ENCODE assay signal across 9 cellular contexts in genomic region chr12:124995200-124995961, GRCh38. TPM values are rescaled to one million over a fixed set of nuclear protein-coding genes. Genes with fewer than 3 reads are reported as not detected.
DNase-seq lines count a peak whose midpoint lies in the region; ATAC-seq, FAIRE-seq and TF ChIP-seq lines count a peak whose summit lies in the region.
"Had no signal": no experiment of that assay in that cellular context is flagged by ENCODE, and none has a peak within 500 bp of the region (broad histone marks: within the 10 kb centered on the region; RNA-seq: fewer than 3 reads in every experiment).

No MANE protein-coding gene starts in this region.

- TF ChIP-seq CTCF in spleen (IDR thresholded peaks at IDR 0.05 in 8 of 11, conservative IDR thresholded peaks at IDR 0.05 in 3 of 11): no peak

- TF ChIP-seq POLR2A in spleen (IDR thresholded peaks at IDR 0.05): no peak

- peak overlapping the region; percentile 65 for H3K4me3 ChIP-seq in effector memory CD4-positive, alpha-beta T cell (ENCODE audit: insufficient read depth, low read depth, low read length, poor library complexity, severe bottlenecking)
- H3K4me3 ChIP-seq in spleen: peak overlapping the region in 7 of 8 donors; percentile 65 to 94 (median 70)

- peak overlapping the region; percentile 94 for H3K4me3 Mint-ChIP-seq in T-helper 2 cell treated with Interferon-gamma antibody and Interleukin-4, amounts not matched to agents 5 μg/mL and 100 μg/mL, for 36 hours

- no peaks in the 10 kb centered on the region for H3K27me3 ChIP-seq in effector memory CD4-positive, alpha-beta T cell (replicated peaks; ENCODE audit: control insufficient read depth, insufficient read depth, low read length, poor library complexity, severe bottlenecking)
- no peaks in the 10 kb centered on the region for H3K27me3 ChIP-seq in spleen (replicated peaks in 1 of 7)

- H3K36me3 Mint-ChIP-seq in T-helper 2 cell treated with Interferon-gamma antibody and Interleukin-4, amounts not matched to agents 5 μg/mL and 100 μg/mL, for 36 hours (ENCODE audit: low read depth): peaks cover 13% of the 10 kb centered on the region

- peak overlapping the region; percentile 92 for H3K27ac Mint-ChIP-seq in T-helper 2 cell treated with Interferon-gamma antibody and Interleukin-4, amounts not matched to agents 5 μg/mL and 100 μg/mL, for 36 hours

- ATAC-seq in GM19397 (IDR thresholded peaks at IDR 0.05; ENCODE audit: unreplicated experiment): no peak

- H3K4me1 Mint-ChIP-seq in T-helper 2 cell treated with Interferon-gamma antibody and Interleukin-4, amounts not matched to agents 5 μg/mL and 100 μg/mL, for 36 hours (ENCODE audit: low read depth): peaks cover 22% of the 10 kb centered on the region

- H3K36me3 ChIP-seq in effector memory CD4-positive, alpha-beta T cell (ENCODE audit: control insufficient read depth, insufficient read depth, low read length): no peaks in the 10 kb centered on the region
- no peaks in the 10 kb centered on the region for H3K36me3 ChIP-seq in spleen

- WGBS in spleen, 5 donors: 44 to 60% (median 50%) methylated on average over 14 of the region's 14 CpGs

- H3K9me3 Mint-ChIP-seq in T-helper 2 cell treated with Interferon-gamma antibody and Interleukin-4, amounts not matched to agents 5 μg/mL and 100 μg/mL, for 36 hours: peaks cover 3% of the 10 kb centered on the region

- no peaks in the 10 kb centered on the region for H3K9me3 ChIP-seq in effector memory CD4-positive, alpha-beta T cell (ENCODE audit: control insufficient read depth, low read length)
- H3K9me3 ChIP-seq in spleen: no peaks in the 10 kb centered on the region

- H3K4me1 ChIP-seq in effector memory CD4-positive, alpha-beta T cell (ENCODE audit: control insufficient read depth, insufficient read depth, low read length, poor library complexity, severe bottlenecking): peaks cover 16% of the 10 kb centered on the region
- peaks cover 9 to 52% (median 42%) of the 10 kb centered on the region in 6 donors for H3K4me1 ChIP-seq in spleen

- no peak for DNase-seq in T-helper 2 cell treated with Interferon-gamma antibody and Interleukin-4, amounts not matched to agents 5 μg/mL and 100 μg/mL, for 36 hours (ENCODE audit: low spot score)
- DNase-seq in T-helper 2 cell: no peak
- DNase-seq in NOMO-1 (lab: John Stamatoyannopoulos, UW; ENCODE audit: unreplicated experiment in 2 of 2): peak; percentile 34 to 64
- DNase-seq in effector memory CD4-positive, alpha-beta T cell: no peak
- DNase-seq in spleen: no peak
- no peak for DNase-seq in cardiac septum (ENCODE audit: low spot score)
- no peak for DNase-seq in urothelium cell line (ENCODE audit: low spot score)
- DNase-seq: stimulated activated CD4-positive, alpha-beta T cell treated with anti-CD3 and anti-CD28 coated beads, Interleukin-1b, Interleukin-23, amount 100 ng/mL, for 48 hours had no signal

- no peak overlapping the region for H3K27ac ChIP-seq in effector memory CD4-positive, alpha-beta T cell (ENCODE audit: insufficient read depth, low read length, poor library complexity, severe bottlenecking)
- H3K27ac ChIP-seq in spleen: peak overlapping the region in 6 of 8 donors; percentile 36 to 84 (median 72)

- no peak for FAIRE-seq in urothelium cell line (lab: Jason Lieb, UNC)

- intact Hi-C loops in spleen (cut with DNase I; ENCODE audit: low total_unique reads) (no loop called here), cardiac septum (cut with DNase I) (no loop called here)

- H3K27me3 Mint-ChIP-seq in T-helper 2 cell treated with Interferon-gamma antibody and Interleukin-4, amounts not matched to agents 5 μg/mL and 100 μg/mL, for 36 hours (ENCODE audit: low read depth): no peaks in the 10 kb centered on the region

RNA-seq across cellular contexts. Expression of gene BRI3BP, which starts 1.9 kb away (rescaled TPM):
- 10 to 100 TPM; 10.1 to 13.4 (median 12.3) TPM for total RNA-seq in spleen
- 1 to 10 TPM; 3.3 to 4.4 (median 4.2) TPM for polyA plus RNA-seq in spleen
- 3.4 TPM for total RNA-seq in cardiac septum

RNA-seq across cellular contexts. Expression of gene DHX37, which starts 6.5 kb away (rescaled TPM):
- 10 to 100 TPM; 12.4 to 31.9 (median 18.4) TPM for total RNA-seq in spleen
- polyA plus RNA-seq in spleen: 10 to 100 TPM in 2 of 3 donors, 1 to 10 TPM in 1; 8.3 to 15.3 (median 12.9) TPM
- total RNA-seq in cardiac septum: 7.1 TPM

Comparison
In these comparisons a context has a peak if more than half of its experiments do, and no peak if none do; other contexts are left out.
1. DNase-seq: peak in NOMO-1 (2 of 2); none in T-helper 2 cell treated with Interferon-gamma antibody and Interleukin-4, amounts not matched to agents 5 μg/mL and 100 μg/mL, for 36 hours (single experiment), T-helper 2 cell (0 of 5), effector memory CD4-positive, alpha-beta T cell (0 of 3), spleen (single experiment), cardiac septum (single experiment) and urothelium cell line (single experiment).